8 cellular contexts compared by ENCODE assay signal in the genomic region with DNA sequence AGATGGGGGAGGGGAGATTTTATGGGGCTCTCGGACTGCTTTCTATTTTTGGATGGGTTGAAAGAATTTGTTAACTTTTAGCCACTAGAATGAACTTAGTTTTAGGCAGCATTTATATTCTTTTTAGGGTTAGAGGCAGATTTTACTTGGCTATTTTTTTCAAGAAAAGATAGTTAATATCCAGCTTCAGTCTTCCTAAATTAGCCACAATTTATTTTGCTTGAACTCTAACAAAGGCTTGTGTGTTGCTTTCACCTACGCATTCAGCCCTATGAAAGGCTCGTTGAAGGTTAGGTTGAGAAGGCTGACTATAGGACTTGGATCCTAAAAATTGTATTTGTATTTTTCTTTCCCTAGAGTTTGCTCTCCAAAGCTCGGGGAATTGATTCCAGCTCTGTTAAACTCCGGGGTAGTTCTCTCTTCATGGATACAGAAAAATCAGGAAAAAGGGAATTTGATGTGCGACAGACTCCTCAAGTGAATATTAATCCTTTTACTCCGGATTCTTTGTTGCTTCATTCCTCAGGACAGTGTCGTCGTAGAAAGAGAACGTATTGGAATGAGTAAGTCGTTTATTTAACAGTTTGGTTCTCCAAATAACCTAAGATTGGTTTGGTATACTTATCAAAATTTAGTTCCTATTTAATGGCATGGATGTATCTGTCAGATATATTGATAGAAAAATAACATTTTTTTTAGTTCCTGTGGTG. TPM values are rescaled to one million over a fixed set of nuclear protein-coding genes. Genes with fewer than 3 reads are reported as not detected.
DNase-seq lines count a peak whose midpoint lies in the region; ATAC-seq and TF ChIP-seq lines count a peak whose summit lies in the region.

No MANE protein-coding gene starts in this region.

- intact Hi-C loops in naive thymus-derived CD4-positive, alpha-beta T cell (cut with micrococcal nuclease): loop anchor here (1.0 to 10.0 kb wide), 6 partner anchors 11 to 1279 kb away; partner anchors contain the start of genes ADM (in 1 of the 2), SWAP70 (in 1 of the 2), TMEM9B (in 1 of the 2) and ZBED5 (in 1 of the 2)

- H3K4me2 ChIP-seq in BLaER1 (peak overlapping the region; percentile 93), Karpas-422 (ENCODE audit: low read depth, low read length, poor library complexity, severe bottlenecking) (peak overlapping the region; percentile 98)

- CTCF ChIA-PET in naive thymus-derived CD4-positive, alpha-beta T cell (lab: Charles Lee): interaction anchor here (0.6 to 1.0 kb wide), 2 partner anchors 17 to 37 kb away, joined by 3 read pairs; no protein-coding TSS in a partner anchor

- H3K9me2 ChIP-seq in Karpas-422 (replicated peaks; ENCODE audit: insufficient read depth, low read length): no peaks in the 10 kb centered on the region

- H3K4me1 ChIP-seq in BLaER1 (peaks cover 34% of the 10 kb centered on the region), Karpas-422 (ENCODE audit: low read length) (peaks cover 55% of the 10 kb centered on the region)
- peaks cover 9 to 11% of the 10 kb centered on the region in 2 donors for H3K4me1 ChIP-seq in naive thymus-derived CD4-positive, alpha-beta T cell (ENCODE audit: control insufficient read depth in 2 of 2, insufficient read depth in 2 of 2, low read length in 2 of 2)

- no peaks in the 10 kb centered on the region for H3K27me3 ChIP-seq in BLaER1
- H3K27me3 ChIP-seq in Karpas-422 (ENCODE audit: low read length): no peaks in the 10 kb centered on the region
- H3K27me3 ChIP-seq in naive thymus-derived CD4-positive, alpha-beta T cell (ENCODE audit: control insufficient read depth in 2 of 2, insufficient read depth in 2 of 2, low read length in 2 of 2): peaks cover 0 to 3% of the 10 kb centered on the region in 2 donors

- H3K4me1 Mint-ChIP-seq in chondrocyte (ENCODE audit: low read depth): peaks cover 56% of the 10 kb centered on the region
- peaks cover 0 to 48% (median 12%) of the 10 kb centered on the region in 7 donors for H3K4me1 Mint-ChIP-seq in naive thymus-derived CD4-positive, alpha-beta T cell

- peak overlapping the region; percentile 88 for H3K4me3 Mint-ChIP-seq in chondrocyte (ENCODE audit: unreplicated experiment)
- peak overlapping the region; percentile 74 to 94 (median 82) for H3K4me3 Mint-ChIP-seq in naive thymus-derived CD4-positive, alpha-beta T cell

- DNase-seq in Karpas-422 (no peak), chondrocyte (ENCODE audit: low spot score) (no peak), amniotic stem cell (lab: John Stamatoyannopoulos, UW) (no peak), NCI-H1436 treated with DMSO at 0.1 percent for 48 hours (lab: John Stamatoyannopoulos, UW) (no peak)
- no peak for DNase-seq in naive thymus-derived CD4-positive, alpha-beta T cell

- no peaks in the 10 kb centered on the region for H3K9me3 Mint-ChIP-seq in chondrocyte (ENCODE audit: low read depth)
- no peaks in the 10 kb centered on the region for H3K9me3 Mint-ChIP-seq in naive thymus-derived CD4-positive, alpha-beta T cell

- H3K27me3 Mint-ChIP-seq in chondrocyte (ENCODE audit: low read depth): no peaks in the 10 kb centered on the region
- H3K27me3 Mint-ChIP-seq in naive thymus-derived CD4-positive, alpha-beta T cell: peaks cover 0 to 22% (median 11%) of the 10 kb centered on the region in 5 donors

- H2AFZ ChIP-seq in Karpas-422 (ENCODE audit: low read length): no peak overlapping the region

- ATAC-seq in naive thymus-derived CD4-positive, alpha-beta T cell: no peak
- ATAC-seq in activated CD4-positive, CD25-positive, alpha-beta regulatory T cell treated with anti-CD3 and anti-CD28 coated beads, Interleukin-2, amount 50 U/mL, for 24 hours: no peak
- no peak for ATAC-seq in HG03159 (IDR thresholded peaks at IDR 0.05; ENCODE audit: unreplicated experiment)

- peak overlapping the region; percentile 82 for H3K27ac Mint-ChIP-seq in chondrocyte (ENCODE audit: unreplicated experiment)
- peak overlapping the region in 3 of 9 donors; percentile 41 to 91 (median 56) for H3K27ac Mint-ChIP-seq in naive thymus-derived CD4-positive, alpha-beta T cell

- H3K4me3 ChIP-seq in BLaER1 (peak overlapping the region; percentile 99), Karpas-422 (ENCODE audit: low read length) (peak overlapping the region; percentile 93)
- H3K4me3 ChIP-seq in naive thymus-derived CD4-positive, alpha-beta T cell (ENCODE audit: low read length): peak overlapping the region; percentile 61

- peaks cover 60% of the 10 kb centered on the region for H4K20me1 ChIP-seq in BLaER1
- peaks cover 9% of the 10 kb centered on the region for H4K20me1 ChIP-seq in Karpas-422 (ENCODE audit: insufficient read depth, low read depth, low read length)

- H3K36me3 Mint-ChIP-seq in chondrocyte (ENCODE audit: low read depth): peaks cover 1% of the 10 kb centered on the region
- peaks cover 0 to 32% (median 0%) of the 10 kb centered on the region in 5 donors for H3K36me3 Mint-ChIP-seq in naive thymus-derived CD4-positive, alpha-beta T cell

- H3K9me3 ChIP-seq in BLaER1 (no peaks in the 10 kb centered on the region), Karpas-422 (ENCODE audit: low read length) (no peaks in the 10 kb centered on the region)
- no peaks in the 10 kb centered on the region for H3K9me3 ChIP-seq in naive thymus-derived CD4-positive, alpha-beta T cell (ENCODE audit: control insufficient read depth in 2 of 3, low read length in 3 of 3)

- H3K9ac ChIP-seq in BLaER1 (peak overlapping the region; percentile 97), Karpas-422 (ENCODE audit: low read length) (peak overlapping the region; percentile 83)

- H3K27ac ChIP-seq in BLaER1 (peak overlapping the region; percentile 97), Karpas-422 (ENCODE audit: low read length) (peak overlapping the region; percentile 95)
- no peak overlapping the region for H3K27ac ChIP-seq in naive thymus-derived CD4-positive, alpha-beta T cell (ENCODE audit: low read depth, low read length)

- H3K36me3 ChIP-seq in BLaER1 (peaks cover 41% of the 10 kb centered on the region), Karpas-422 (ENCODE audit: insufficient read depth, low read length) (peaks cover 58% of the 10 kb centered on the region)
- H3K36me3 ChIP-seq in naive thymus-derived CD4-positive, alpha-beta T cell (ENCODE audit: control insufficient read depth in 2 of 3, insufficient read depth in 3 of 3, low read length in 3 of 3): no peaks in the 10 kb centered on the region

- POLR2A ChIA-PET in naive thymus-derived CD4-positive, alpha-beta T cell (lab: Charles Lee): interaction anchor here (0.8 to 2.1 kb wide), 2 partner anchors 26 to 38 kb away, joined by 4 to 7 read pairs; no protein-coding TSS in a partner anchor

- peaks cover 61% of the 10 kb centered on the region for H3K79me2 ChIP-seq in Karpas-422 (ENCODE audit: low read length)

- TF ChIP-seq CTCF in chondrocyte (IDR thresholded peaks at IDR 0.05): no peak

RNA-seq across cellular contexts. Expression of gene WEE1, which starts 2.2 kb away (rescaled TPM):
- total RNA-seq in Karpas-422 (2014; rRNA removed; shearing (Covaris generic); ENCODE audit: low replicate concordance): 74.0 and 107 TPM in 2 replicates
- total RNA-seq in chondrocyte: 17.8 to 31.2 TPM (median 17.8 TPM) in 3 replicates
- 10 to 100 TPM in 1 of 5 experiments, 1 to 10 TPM in 3, under 1 TPM in 1; 0.43 to 47.6 (median 1.9) TPM for total RNA-seq in naive thymus-derived CD4-positive, alpha-beta T cell
- polyA plus RNA-seq in naive thymus-derived CD4-positive, alpha-beta T cell: under 1 TPM; 0.43 to 0.44 TPM
